Comparison of ENCODE assay signal across 13 cellular contexts in genomic region chr4:85607624-85608023, GRCh38.
A peak's percentile ranks its signal among the peaks of the same experiment; 100 is the strongest.
DNase-seq lines count a peak whose midpoint lies in the region; ATAC-seq, FAIRE-seq and TF ChIP-seq lines count a peak whose summit lies in the region.
"Had no signal": no experiment of that assay in that cellular context is flagged by ENCODE, and none has a peak within 500 bp of the region (broad histone marks: within the 10 kb centered on the region; RNA-seq: fewer than 3 reads in every experiment).

No MANE protein-coding gene starts in this region.

- H3K27me3 ChIP-seq in neural progenitor cell, result no peaks in the 10 kb centered on the region
- H3K27me3 ChIP-seq in SK-N-SH (ENCODE audit: insufficient read depth), result no peaks in the 10 kb centered on the region
- H3K27me3 ChIP-seq: breast epithelium had no signal

- FAIRE-seq in GM12891 (lab: Jason Lieb, UNC), result peak; percentile 79

- H3K9me3 Mint-ChIP-seq in neural progenitor cell, result no peaks in the 10 kb centered on the region
- H3K9me3 Mint-ChIP-seq in activated CD8-positive, alpha-beta T cell treated with anti-CD3 and anti-CD28 coated beads, Interleukin-2, amount 10 ng/mL, durations not matched to agents 7 days and 5 days (ENCODE audit: insufficient read depth), result peaks cover 4% of the 10 kb centered on the region

- no peaks in the 10 kb centered on the region for H3K27me3 Mint-ChIP-seq in neural progenitor cell (ENCODE audit: insufficient read depth, low read depth)
- H3K27me3 Mint-ChIP-seq in activated CD8-positive, alpha-beta T cell treated with anti-CD3 and anti-CD28 coated beads, Interleukin-2, amount 10 ng/mL, durations not matched to agents 7 days and 5 days (ENCODE audit: low read depth), result no peaks in the 10 kb centered on the region

- H4K20me1 ChIP-seq in OCI-LY7 (ENCODE audit: insufficient read depth, low read length), result no peaks in the 10 kb centered on the region
- H4K20me1 ChIP-seq in neural progenitor cell (ENCODE audit: low read depth), result no peaks in the 10 kb centered on the region
- H4K20me1 ChIP-seq in SK-N-SH (ENCODE audit: insufficient read depth), result no peaks in the 10 kb centered on the region

- H3K4me1 Mint-ChIP-seq in neural progenitor cell, result no peaks in the 10 kb centered on the region
- no peaks in the 10 kb centered on the region for H3K4me1 Mint-ChIP-seq in activated CD8-positive, alpha-beta T cell treated with anti-CD3 and anti-CD28 coated beads, Interleukin-2, amount 10 ng/mL, durations not matched to agents 7 days and 5 days (ENCODE audit: low read depth)

- no TSS peak for BruUV-seq in OCI-LY7 (replicated peaks; lab: Mats Ljungman, UMichigan)

- no peaks in the 10 kb centered on the region for H3K9me3 ChIP-seq in OCI-LY7 (ENCODE audit: low read length)
- no peaks in the 10 kb centered on the region for H3K9me3 ChIP-seq in neural progenitor cell (ENCODE audit: low read depth)
- no peaks in the 10 kb centered on the region for H3K9me3 ChIP-seq in SK-N-SH
- H3K9me3 ChIP-seq: breast epithelium had no signal

- H3K27ac ChIP-seq in OCI-LY7 (ENCODE audit: low read depth, low read length, poor library complexity, severe bottlenecking) (no peak overlapping the region), neural progenitor cell (no peak overlapping the region), SK-N-SH (ENCODE audit: low read depth in 2 of 2, low read length in 1 of 2) (no peak overlapping the region)
- H3K27ac ChIP-seq: breast epithelium, C4-2B had no signal

- H3F3A ChIP-seq in neural progenitor cell (ENCODE audit: low read depth), result no peaks in the 10 kb centered on the region
- no peaks in the 10 kb centered on the region for H3F3A ChIP-seq in SK-N-SH (replicated peaks; ENCODE audit: insufficient read depth)

- H3K79me2 ChIP-seq in OCI-LY7 (ENCODE audit: insufficient read depth, low read depth, low read length) (no peaks in the 10 kb centered on the region), neural progenitor cell (ENCODE audit: low read depth) (no peaks in the 10 kb centered on the region), SK-N-SH (ENCODE audit: insufficient read depth) (no peaks in the 10 kb centered on the region)

- H3K4me3 ChIP-seq in OCI-LY7 (ENCODE audit: low read depth, low read length, poor library complexity, severe bottlenecking) (no peak overlapping the region), neural progenitor cell (no peak overlapping the region), SK-N-SH (ENCODE audit: low read depth in 2 of 2, low read length in 1 of 2) (no peak overlapping the region)
- H3K4me3 ChIP-seq: breast epithelium had no signal

- no peaks in the 10 kb centered on the region for H3K36me3 Mint-ChIP-seq in neural progenitor cell
- no peaks in the 10 kb centered on the region for H3K36me3 Mint-ChIP-seq in activated CD8-positive, alpha-beta T cell treated with anti-CD3 and anti-CD28 coated beads, Interleukin-2, amount 10 ng/mL, durations not matched to agents 7 days and 5 days (ENCODE audit: low read depth)

- intact Hi-C loops in OCI-LY7 (cut with micrococcal nuclease; ENCODE audit: unreplicated experiment), result loop anchor here (5.0 kb wide), 2 partner anchors 95 to 140 kb away; no protein-coding TSS in a partner anchor

- no peaks in the 10 kb centered on the region for H3K9me2 ChIP-seq in OCI-LY7 (ENCODE audit: insufficient read depth, low read length)
- no peaks in the 10 kb centered on the region for H3K9me2 ChIP-seq in SK-N-SH

- DNase-seq in GM12891 (ENCODE audit: insufficient read length, low spot score) (no peak), OCI-LY7 (ENCODE audit: low spot score) (peak; percentile 44), midbrain (lab: John Stamatoyannopoulos, UW) (no peak), neural progenitor cell (ENCODE audit: low spot score) (no peak), SK-N-SH (no peak)
- DNase-seq in activated CD8-positive, alpha-beta T cell treated with anti-CD3 and anti-CD28 coated beads, Interleukin-2, amount 10 ng/mL, durations not matched to agents 7 days and 5 days, result no peak
- DNase-seq: HCEC 1CT, NCI-H82, occipital lobe had no signal

- POLR2A ChIA-PET in OCI-LY7 (lab: Charles Lee), result interaction anchor here (0.5 to 1.5 kb wide), 12 partner anchors 8 to 1926 kb away, joined by 3 to 6 read pairs (median 3); no protein-coding TSS in a partner anchor
- POLR2A ChIA-PET in activated CD8-positive, alpha-beta T cell treated with anti-CD3 and anti-CD28 coated beads, Interleukin-2, amount 10 ng/mL, durations not matched to agents 7 days and 5 days (lab: Charles Lee), result no interaction called here
- POLR2A ChIA-PET in SK-N-SH (lab: Yijun Ruan, JAX), result no interaction called here

- no peak for TF ChIP-seq CTCF in OCI-LY7 (conservative IDR thresholded peaks at IDR 0.05; ENCODE audit: low read length)
- no peak for TF ChIP-seq CTCF in neural progenitor cell (IDR thresholded peaks at IDR 0.05)
- TF ChIP-seq CTCF in SK-N-SH (IDR thresholded peaks at IDR 0.05), result no peak

- CTCF ChIA-PET in OCI-LY7 (lab: Charles Lee; ENCODE audit: unreplicated experiment), result interaction anchor here (0.6 kb wide), 1 partner anchor 187 kb away, joined by 3 read pairs; no protein-coding TSS in a partner anchor
- CTCF ChIA-PET in activated CD8-positive, alpha-beta T cell treated with anti-CD3 and anti-CD28 coated beads, Interleukin-2, amount 10 ng/mL, durations not matched to agents 7 days and 5 days (lab: Charles Lee), result no interaction called here
- CTCF ChIA-PET in SK-N-SH (lab: Yijun Ruan, JAX), result no interaction called here

- no peak for TF ChIP-seq RAD21 in SK-N-SH (IDR thresholded peaks at IDR 0.05; ENCODE audit: low read length)

- H3K9ac ChIP-seq in neural progenitor cell (no peak overlapping the region), SK-N-SH (no peak overlapping the region)

- H3K4me1 ChIP-seq in OCI-LY7 (ENCODE audit: insufficient read depth, low read length, poor library complexity, severe bottlenecking), result peaks cover 8% of the 10 kb centered on the region
- H3K4me1 ChIP-seq in neural progenitor cell, result no peaks in the 10 kb centered on the region
- H3K4me1 ChIP-seq in SK-N-SH (ENCODE audit: control insufficient read depth in 1 of 2, insufficient read depth in 2 of 2, low read depth in 1 of 2, low read length in 1 of 2), result peaks cover 0 to 15% of the 10 kb centered on the region in 2 experiments; a peak in 2 of 4 replicates
- H3K4me1 ChIP-seq: breast epithelium had no signal

- no peak for TF ChIP-seq POLR2A in GM12891 (IDR thresholded peaks at IDR 0.05; ENCODE audit: low read depth, low read length)

- no peak overlapping the region for H3K4me3 Mint-ChIP-seq in neural progenitor cell
- no peak overlapping the region for H3K4me3 Mint-ChIP-seq in activated CD8-positive, alpha-beta T cell treated with anti-CD3 and anti-CD28 coated beads, Interleukin-2, amount 10 ng/mL, durations not matched to agents 7 days and 5 days

- WGBS in SK-N-SH (ENCODE audit: low lambda C conversion rate), result 72% methylated on average over 5 of the region's 5 CpGs

- ATAC-seq in GM21423 (IDR thresholded peaks at IDR 0.05; ENCODE audit: unreplicated experiment) (peak; percentile 77), HG03280 (IDR thresholded peaks at IDR 0.05; ENCODE audit: unreplicated experiment) (peak; percentile 71)
- ATAC-seq in activated CD8-positive, alpha-beta T cell treated with anti-CD3 and anti-CD28 coated beads, Interleukin-2, amount 10 ng/mL, durations not matched to agents 7 days and 5 days, result no peak

- H2AFZ ChIP-seq in OCI-LY7 (ENCODE audit: low read length), result peak overlapping the region; percentile 72; the same call in 1 of the 2 replicates
- H2AFZ ChIP-seq in neural progenitor cell (replicated peaks), result no peak overlapping the region
- H2AFZ ChIP-seq in SK-N-SH (ENCODE audit: low read depth), result no peak overlapping the region

- no peak for TF ChIP-seq EP300 in SK-N-SH (IDR thresholded peaks at IDR 0.05; ENCODE audit: borderline replicate concordance in 1 of 2, low read depth in 1 of 2, low read length in 1 of 2)

- H3K4me2 ChIP-seq in OCI-LY7 (ENCODE audit: low read length), result peak overlapping the region; percentile 27
- no peak overlapping the region for H3K4me2 ChIP-seq in neural progenitor cell
- no peak overlapping the region for H3K4me2 ChIP-seq in SK-N-SH

- no peak overlapping the region for H3K27ac Mint-ChIP-seq in neural progenitor cell
- H3K27ac Mint-ChIP-seq in activated CD8-positive, alpha-beta T cell treated with anti-CD3 and anti-CD28 coated beads, Interleukin-2, amount 10 ng/mL, durations not matched to agents 7 days and 5 days, result no peak overlapping the region

- H3K36me3 ChIP-seq in OCI-LY7 (ENCODE audit: insufficient read depth, low read length), result no peaks in the 10 kb centered on the region
- no peaks in the 10 kb centered on the region for H3K36me3 ChIP-seq in neural progenitor cell
- no peaks in the 10 kb centered on the region for H3K36me3 ChIP-seq in SK-N-SH (replicated peaks in 1 of 2; ENCODE audit: control insufficient read depth in 1 of 2, insufficient read depth in 2 of 2, low read length in 1 of 2)
- H3K36me3 ChIP-seq: breast epithelium had no signal

TF ChIP-seq in GM12891, 5 proteins besides CTCF, POLR2A, EP300 and RAD21:
- TF ChIP-seq POLR2AphosphoS5 (IDR thresholded peaks at IDR 0.05; ENCODE audit: low read depth, low read length) (no peak), SPI1 (IDR thresholded peaks at IDR 0.05; ENCODE audit: low read depth, low read length) (no peak), POU2F2 (IDR thresholded peaks at IDR 0.05; ENCODE audit: low read depth, low read length) (no peak), TAF1 (IDR thresholded peaks at IDR 0.05; ENCODE audit: low read depth, low read length) (no peak), PAX5 (IDR thresholded peaks at IDR 0.05; ENCODE audit: insufficient read depth, low read length, severe bottlenecking) (no peak)

TF ChIP-seq in SK-N-SH, 30 proteins besides CTCF, POLR2A, EP300 and RAD21 (continues in another document):
- TF ChIP-seq CHD2 (IDR thresholded peaks at IDR 0.05; ENCODE audit: low read length, partially characterized antibody) (no peak), TEAD4 (IDR thresholded peaks at IDR 0.05; ENCODE audit: borderline replicate concordance, insufficient read depth) (no peak), PBX3 (IDR thresholded peaks at IDR 0.05) (no peak), RFX5 (IDR thresholded peaks at IDR 0.05; ENCODE audit: low read length) (no peak)
